In genomic region chr18:60870261-60870966, GRCh38 we compare ENCODE assay signal across 19 cellular contexts.
DNase-seq lines count a peak whose midpoint lies in the region; ATAC-seq and TF ChIP-seq lines count a peak whose summit lies in the region.
"Had no signal": no experiment of that assay in that cellular context is flagged by ENCODE, and none has a peak within 500 bp of the region (broad histone marks: within the 10 kb centered on the region; RNA-seq: fewer than 3 reads in every experiment).

No MANE protein-coding gene starts in this region.

- no peak overlapping the region for H3K4me3 ChIP-seq in breast epithelium
- H3K4me3 ChIP-seq in OCI-LY1 (ENCODE audit: low read depth, low read length, poor library complexity, severe bottlenecking), result no peak overlapping the region
- H3K4me3 ChIP-seq: GM12878 had no signal

- no peak overlapping the region for H3K18ac ChIP-seq in H9 (ENCODE audit: insufficient read length, low read depth, low read length)

- H3K27me3 ChIP-seq in breast epithelium (no peaks in the 10 kb centered on the region), H9 (ENCODE audit: insufficient read depth, low read length) (no peaks in the 10 kb centered on the region), OCI-LY1 (ENCODE audit: insufficient read depth, low read length) (no peaks in the 10 kb centered on the region)

- H2BK5ac ChIP-seq in H9 (ENCODE audit: insufficient read length, low read length), result no peak overlapping the region

- H2AFZ ChIP-seq in H9 (ENCODE audit: low read length) (peak overlapping the region; percentile 40), OCI-LY1 (ENCODE audit: low read length) (no peak overlapping the region)

- no peak overlapping the region for H3K56ac ChIP-seq in H9 (ENCODE audit: insufficient read length, low read depth, low read length)

- H2BK12ac ChIP-seq in H9 (ENCODE audit: insufficient read length, low read depth, low read length), result no peak overlapping the region

- no peak overlapping the region for H2AK5ac ChIP-seq in H9 (ENCODE audit: insufficient read length, low read length)

- H3K36me3 ChIP-seq in breast epithelium, result no peaks in the 10 kb centered on the region
- no peaks in the 10 kb centered on the region for H3K36me3 ChIP-seq in OCI-LY1 (ENCODE audit: insufficient read depth, low read length)

- H3T11ph ChIP-seq in H9 (ENCODE audit: low read length), result no peak overlapping the region

- no peak overlapping the region for H2BK20ac ChIP-seq in H9 (ENCODE audit: low read depth, low read length, poor library complexity, severe bottlenecking)

- no peak overlapping the region for H4K8ac ChIP-seq in H9 (replicated peaks; ENCODE audit: insufficient read length, low read depth, low read length)

- H3K14ac ChIP-seq in H9 (ENCODE audit: insufficient read depth, low read length), result no peak overlapping the region

- H3K23ac ChIP-seq in H9 (ENCODE audit: insufficient read length, low read depth, low read length), result no peak overlapping the region

- no TSS peak for BruUV-seq in MCF 10A (replicated peaks; lab: Mats Ljungman, UMichigan)

- H3K23me2 ChIP-seq in H9 (ENCODE audit: insufficient read length, low read depth, low read length, poor library complexity, severe bottlenecking), result no peaks in the 10 kb centered on the region

- H3K9me3 ChIP-seq in breast epithelium, result no peaks in the 10 kb centered on the region
- no peaks in the 10 kb centered on the region for H3K9me3 ChIP-seq in H9 (ENCODE audit: control insufficient read depth, low read depth, low read length)
- no peaks in the 10 kb centered on the region for H3K9me3 ChIP-seq in OCI-LY1 (ENCODE audit: low read length)

- H3K9me2 ChIP-seq in OCI-LY1 (ENCODE audit: low read depth, low read length), result no peaks in the 10 kb centered on the region

- WGBS in H9 (ENCODE audit: extremely low coverage, insufficient read length, low lambda C conversion rate), result no CpG with 5 or more reads among the region's 2 CpGs

- H2BK15ac ChIP-seq in H9 (ENCODE audit: low read depth, low read length), result no peak overlapping the region

- TF ChIP-seq POLR2A in breast epithelium (IDR thresholded peaks at IDR 0.05), result no peak

- no peaks in the 10 kb centered on the region for H3K36me3 Mint-ChIP-seq in MCF 10A (ENCODE audit: insufficient read depth, unreplicated experiment)
- H3K36me3 Mint-ChIP-seq in H9 (ENCODE audit: insufficient read depth in 1 of 3, low read depth in 3 of 3), result no peaks in the 10 kb centered on the region
- H3K36me3 Mint-ChIP-seq in stimulated activated memory B cell treated with anti-CD40 and anti-IgM and Interleukin-4, amounts not matched to agents 10 μg/mL and 1 μg/mL and 100 μg/mL, for 72 hours, result no peaks in the 10 kb centered on the region
- H3K36me3 Mint-ChIP-seq in naive thymus-derived CD8-positive, alpha-beta T cell, result no peaks in the 10 kb centered on the region
- H3K36me3 Mint-ChIP-seq: CD4-positive, CD25-positive, alpha-beta regulatory T cell; T-cell had no signal

- H3K4ac ChIP-seq in H9 (ENCODE audit: low read depth, low read length), result no peak overlapping the region

- H3K27me3 Mint-ChIP-seq in MCF 10A (ENCODE audit: insufficient read depth, unreplicated experiment) (no peaks in the 10 kb centered on the region), H9 (ENCODE audit: low read depth) (no peaks in the 10 kb centered on the region)
- no peaks in the 10 kb centered on the region for H3K27me3 Mint-ChIP-seq in stimulated activated memory B cell treated with anti-CD40 and anti-IgM and Interleukin-4, amounts not matched to agents 10 μg/mL and 1 μg/mL and 100 μg/mL, for 72 hours
- no peaks in the 10 kb centered on the region for H3K27me3 Mint-ChIP-seq in naive thymus-derived CD8-positive, alpha-beta T cell
- H3K27me3 Mint-ChIP-seq: CD4-positive, CD25-positive, alpha-beta regulatory T cell; T-cell had no signal

- no peaks in the 10 kb centered on the region for H3K79me1 ChIP-seq in H9 (ENCODE audit: insufficient read depth, low read depth, low read length, poor library complexity, severe bottlenecking)

- no peak overlapping the region for H3K9ac ChIP-seq in H9 (ENCODE audit: extremely low read depth, insufficient read length, low read length)
- H3K9ac ChIP-seq in OCI-LY1 (ENCODE audit: low read length), result no peak overlapping the region

- POLR2A ChIA-PET in MCF 10A (lab: Yijun Ruan, JAX), result interaction anchor here (0.8 to 2.3 kb wide), 3 partner anchors 9 to 24 kb away, joined by 4 to 10 read pairs (median 9); no protein-coding TSS in a partner anchor
- POLR2A ChIA-PET in naive thymus-derived CD8-positive, alpha-beta T cell (lab: Charles Lee), result no interaction called here

- H3K27ac Mint-ChIP-seq in MCF 10A (ENCODE audit: low read depth, unreplicated experiment) (peak overlapping the region; percentile 46), H9 (no peak overlapping the region)
- H3K27ac Mint-ChIP-seq in stimulated activated memory B cell treated with anti-CD40 and anti-IgM and Interleukin-4, amounts not matched to agents 10 μg/mL and 1 μg/mL and 100 μg/mL, for 72 hours, result no peak overlapping the region
- no peak overlapping the region for H3K27ac Mint-ChIP-seq in naive thymus-derived CD8-positive, alpha-beta T cell
- H3K27ac Mint-ChIP-seq: CD4-positive, CD25-positive, alpha-beta regulatory T cell; T-cell; T-helper 2 cell treated with Interferon-gamma antibody and Interleukin-4, amounts not matched to agents 5 μg/mL and 100 μg/mL, for 36 hours had no signal

- H3K4me3 Mint-ChIP-seq in MCF 10A (ENCODE audit: unreplicated experiment), result no peak overlapping the region
- H3K4me3 Mint-ChIP-seq in H9, result no peak overlapping the region
- no peak overlapping the region for H3K4me3 Mint-ChIP-seq in stimulated activated memory B cell treated with anti-CD40 and anti-IgM and Interleukin-4, amounts not matched to agents 10 μg/mL and 1 μg/mL and 100 μg/mL, for 72 hours
- no peak overlapping the region for H3K4me3 Mint-ChIP-seq in naive thymus-derived CD8-positive, alpha-beta T cell
- H3K4me3 Mint-ChIP-seq: CD4-positive, CD25-positive, alpha-beta regulatory T cell; T-cell; T-helper 2 cell treated with Interferon-gamma antibody and Interleukin-4, amounts not matched to agents 5 μg/mL and 100 μg/mL, for 36 hours had no signal

- no peaks in the 10 kb centered on the region for H3K4me1 ChIP-seq in breast epithelium
- H3K4me1 ChIP-seq in H9 (ENCODE audit: insufficient read depth, low read length), result no peaks in the 10 kb centered on the region
- H3K4me1 ChIP-seq in OCI-LY1 (ENCODE audit: insufficient read depth, low read length, severe bottlenecking), result peaks cover 68% of the 10 kb centered on the region

- H3K79me2 ChIP-seq in H9 (ENCODE audit: insufficient read depth, low read length) (no peaks in the 10 kb centered on the region), OCI-LY1 (ENCODE audit: insufficient read depth, low read length) (no peaks in the 10 kb centered on the region)

- no peak overlapping the region for H2BK120ac ChIP-seq in H9 (ENCODE audit: low read depth, low read length, poor library complexity, severe bottlenecking)

- H4K20me1 ChIP-seq in H9 (ENCODE audit: control insufficient read depth, insufficient read depth, insufficient read length), result no peaks in the 10 kb centered on the region
- H4K20me1 ChIP-seq in OCI-LY1 (ENCODE audit: insufficient read depth, low read length), result no peaks in the 10 kb centered on the region

- intact Hi-C loops in MCF 10A (cut with micrococcal nuclease), result no loop called here
- intact Hi-C loops in breast epithelium (cut with DNase I; ENCODE audit: low total_unique reads), result no loop called here

- H3K9me3 Mint-ChIP-seq in MCF 10A (ENCODE audit: unreplicated experiment) (no peaks in the 10 kb centered on the region), H9 (no peaks in the 10 kb centered on the region)
- peaks cover 2% of the 10 kb centered on the region for H3K9me3 Mint-ChIP-seq in stimulated activated memory B cell treated with anti-CD40 and anti-IgM and Interleukin-4, amounts not matched to agents 10 μg/mL and 1 μg/mL and 100 μg/mL, for 72 hours
- H3K9me3 Mint-ChIP-seq in naive thymus-derived CD8-positive, alpha-beta T cell, result peaks cover 0 to 28% (median 3%) of the 10 kb centered on the region in 9 donors

- H3F3A ChIP-seq in OCI-LY1 (ENCODE audit: insufficient read depth, low read length), result no peaks in the 10 kb centered on the region

- TF ChIP-seq CTCF in MCF 10A (IDR thresholded peaks at IDR 0.05; ENCODE audit: unreplicated experiment) (no peak), breast epithelium (IDR thresholded peaks at IDR 0.05) (no peak), H9 (conservative IDR thresholded peaks at IDR 0.05) (no peak), OCI-LY1 (IDR thresholded peaks at IDR 0.05; ENCODE audit: low read length) (no peak)

- CTCF ChIA-PET in MCF 10A (lab: Yijun Ruan, JAX), result interaction anchor here (0.8 kb wide), 1 partner anchor 631 kb away, joined by 3 read pairs; no protein-coding TSS in a partner anchor

- H4K5ac ChIP-seq in H9 (ENCODE audit: insufficient read length, low read depth, low read length), result no peak overlapping the region

- no peak overlapping the region for H4K91ac ChIP-seq in H9 (ENCODE audit: insufficient read length, low read depth, low read length)

- DNase-seq in MCF 10A (ENCODE audit: unreplicated experiment) (peak; percentile 43), breast epithelium (ENCODE audit: low spot score in 2 of 2) (no peak), H9 (no peak), HPDE6-E6E7 (ENCODE audit: extremely low spot score) (no peak)
- DNase-seq in naive thymus-derived CD8-positive, alpha-beta T cell, result no peak
- no peak for DNase-seq in activated CD8-positive, alpha-beta memory T cell treated with anti-CD3 and anti-CD28 coated beads, Interleukin-2, amount 50 U/mL, for 4 hours
- DNase-seq: CD4-positive, CD25-positive, alpha-beta regulatory T cell; DND-41; KBM-7; NCI-H1092; NCI-H2029 treated with DMSO at 0.1 percent for 48 hours; PC-3; SHP77; T-cell had no signal

- H3K4me1 Mint-ChIP-seq in MCF 10A (ENCODE audit: insufficient read depth, unreplicated experiment) (peaks cover 32% of the 10 kb centered on the region), H9 (peaks cover 0 to 3% of the 10 kb centered on the region in 2 experiments; a peak in 2 of 4 replicates)
- H3K4me1 Mint-ChIP-seq in stimulated activated memory B cell treated with anti-CD40 and anti-IgM and Interleukin-4, amounts not matched to agents 10 μg/mL and 1 μg/mL and 100 μg/mL, for 72 hours, result no peaks in the 10 kb centered on the region
- H3K4me1 Mint-ChIP-seq in naive thymus-derived CD8-positive, alpha-beta T cell, result no peaks in the 10 kb centered on the region
- H3K4me1 Mint-ChIP-seq: CD4-positive, CD25-positive, alpha-beta regulatory T cell; T-cell had no signal

- peak; percentile 12 for ATAC-seq in stimulated activated memory B cell treated with anti-CD40 and anti-IgM and Interleukin-4, amounts not matched to agents 10 μg/mL and 1 μg/mL and 100 μg/mL, for 72 hours
- ATAC-seq in naive thymus-derived CD8-positive, alpha-beta T cell, result no peak
- ATAC-seq: GM12878, PC-3, T-cell had no signal

- H3K4me2 ChIP-seq in H9 (ENCODE audit: insufficient read depth, insufficient read length, low read length) (no peak overlapping the region), OCI-LY1 (ENCODE audit: low read length) (no peak overlapping the region)

- H3K27ac ChIP-seq in breast epithelium, result no peak overlapping the region
- no peak overlapping the region for H3K27ac ChIP-seq in H9 (ENCODE audit: insufficient read length, low read depth, low read length)
- H3K27ac ChIP-seq in OCI-LY1 (ENCODE audit: low read depth, low read length, poor library complexity, severe bottlenecking), result peak overlapping the region; percentile 18
- H3K27ac ChIP-seq: HL-60 had no signal
